Comparison of ENCODE assay signal across 15 cellular contexts in the genomic region with DNA sequence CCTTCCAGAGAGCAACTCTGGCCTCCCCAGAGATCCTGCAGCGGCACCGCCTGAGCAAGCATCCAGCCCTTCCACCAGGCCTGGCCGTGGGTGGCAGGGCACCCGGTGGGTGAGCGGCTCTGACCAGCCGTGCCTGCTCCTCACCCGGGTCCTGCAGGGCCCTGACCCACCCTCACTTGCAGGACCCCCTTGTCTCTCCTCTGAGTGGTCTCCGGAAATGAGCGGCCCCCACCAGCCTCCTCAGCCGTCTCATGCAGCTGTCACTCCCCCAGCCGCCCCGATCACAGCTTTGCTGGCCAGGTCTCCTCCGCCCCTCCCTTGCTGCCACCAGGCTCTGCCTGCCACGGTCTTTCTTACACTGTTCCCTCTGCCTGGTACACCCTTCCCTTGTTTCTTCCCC.
"Had no signal": no experiment of that assay in that cellular context is flagged by ENCODE, and none has a peak within 500 bp of the region (broad histone marks: within the 10 kb centered on the region; RNA-seq: fewer than 3 reads in every experiment).

No MANE protein-coding gene starts in this region.

- H3K27me3 ChIP-seq: colonic mucosa, hepatocyte, vagina had no signal

- H3K36me3 ChIP-seq: colonic mucosa, tibial artery, upper lobe of right lung, vagina had no signal

- H3K4me1 ChIP-seq: colonic mucosa, psoas muscle, upper lobe of right lung had no signal

- H3K4me3 ChIP-seq: colonic mucosa, hepatocyte, psoas muscle, tibial artery, upper lobe of right lung, vagina had no signal

- H3K27me3 Mint-ChIP-seq: natural killer cell treated with Interleukin-12 subunit alpha and Interleukin-12 subunit beta and Interleukin-15 and Interleukin-18, amount 100 ng/mL, for 72 hours had no signal

- H3K36me3 Mint-ChIP-seq: natural killer cell treated with Interleukin-12 subunit alpha and Interleukin-12 subunit beta and Interleukin-15 and Interleukin-18, amount 100 ng/mL, for 72 hours had no signal

- H3K27ac Mint-ChIP-seq: natural killer cell treated with Interleukin-12 subunit alpha and Interleukin-12 subunit beta and Interleukin-15 and Interleukin-18, amount 100 ng/mL, for 72 hours had no signal

- H3K79me2 ChIP-seq: hepatocyte had no signal

- H3K9me3 ChIP-seq: colonic mucosa, psoas muscle, tibial artery, upper lobe of right lung, vagina had no signal

- H2AFZ ChIP-seq: hepatocyte had no signal

- H3K27ac ChIP-seq: colonic mucosa, psoas muscle, tibial artery, upper lobe of right lung, vagina had no signal

- DNase-seq: cerebellar nuclear complex; colonic mucosa; effector CD4-positive, alpha-beta T cell; foreskin melanocyte; head of caudate nucleus; midbrain; psoas muscle; small intestine; stimulated activated CD4-positive, alpha-beta T cell treated with anti-CD3 and anti-CD28 coated beads, Interleukin-2, amount 100 ng/mL, for 48 hours; stimulated activated naive CD4-positive, alpha-beta T cell treated with Interleukin-2 at 50 U/mL for 16 hours; tibial artery; upper lobe of right lung had no signal

- H3K4me2 ChIP-seq: hepatocyte had no signal

- FAIRE-seq: small intestine had no signal

- H3K4me3 Mint-ChIP-seq: natural killer cell treated with Interleukin-12 subunit alpha and Interleukin-12 subunit beta and Interleukin-15 and Interleukin-18, amount 100 ng/mL, for 72 hours had no signal

- ATAC-seq: psoas muscle, upper lobe of right lung had no signal

- H3K9me3 Mint-ChIP-seq: natural killer cell treated with Interleukin-12 subunit alpha and Interleukin-12 subunit beta and Interleukin-15 and Interleukin-18, amount 100 ng/mL, for 72 hours had no signal
